Comparison of ENCODE assay signal across 29 cellular contexts in genomic region chr3:121624147-121624852, GRCh38. TPM values are rescaled to one million over a fixed set of nuclear protein-coding genes. Genes with fewer than 3 reads are reported as not detected.
A peak's percentile ranks its signal among the peaks of the same experiment; 100 is the strongest.
DNase-seq lines count a peak whose midpoint lies in the region; ATAC-seq and TF ChIP-seq lines count a peak whose summit lies in the region.
"Had no signal": no experiment of that assay in that cellular context is flagged by ENCODE, and none has a peak within 500 bp of the region (broad histone marks: within the 10 kb centered on the region; RNA-seq: fewer than 3 reads in every experiment).

No MANE protein-coding gene starts in this region.

- in situ Hi-C loops in gastrocnemius medialis (cut with MboI; ENCODE audit: low sequenced_read_pairs in 4 of 4): no loop called here

- peaks cover 13 to 30% of the 10 kb centered on the region in 2 donors for H3K4me1 ChIP-seq in gastrocnemius medialis
- H3K4me1 ChIP-seq: BLaER1 treated with 17β-estradiol and CSF1 and Interleukin-3, amounts not matched to agents 10 nM and 100 nM; right lobe of liver; tibial artery had no signal

- peak overlapping the region; percentile 38 to 75 (median 66) for H3K27ac ChIP-seq in gastrocnemius medialis
- H3K27ac ChIP-seq: 22Rv1; BLaER1 treated with 17β-estradiol and CSF1 and Interleukin-3, amounts not matched to agents 10 nM and 100 nM; epithelial cell of prostate; right lobe of liver; tibial artery had no signal

- intact Hi-C loops in left cardiac atrium (cut with DNase I) (no loop called here), gastrocnemius medialis (cut with DNase I; ENCODE audit: low total_unique reads) (no loop called here)

- no peaks in the 10 kb centered on the region for H3K9me3 ChIP-seq in gastrocnemius medialis
- H3K9me3 ChIP-seq: BLaER1 treated with 17β-estradiol and CSF1 and Interleukin-3, amounts not matched to agents 10 nM and 100 nM; right lobe of liver; tibial artery had no signal

- TF ChIP-seq POLR2A in gastrocnemius medialis (IDR thresholded peaks at IDR 0.05): no peak

- ATAC-seq in left cardiac atrium: peak; percentile 36 to 54
- ATAC-seq in gastrocnemius medialis: peak; percentile 48 to 62
- no peak for ATAC-seq in GM18517 (IDR thresholded peaks at IDR 0.05; ENCODE audit: unreplicated experiment)
- ATAC-seq in HG03025 (IDR thresholded peaks at IDR 0.05; ENCODE audit: low FRiP score, unreplicated experiment): no peak
- ATAC-seq: GM12878, right lobe of liver, SK-N-SH treated with all-trans-retinoic acid at 6 μM for 48 hours had no signal

- DNase-seq in NCI-H1417 (lab: John Stamatoyannopoulos, UW) (peak; percentile 38 to 81 (median 67)), NCI-H1417 treated with DMSO at 0.1 percent for 48 hours (lab: John Stamatoyannopoulos, UW) (no peak), NCI-H345 treated with DMSO at 0.1 percent for 48 hours (lab: John Stamatoyannopoulos, UW; ENCODE audit: unreplicated experiment) (peak; percentile 1), left cardiac atrium (no peak), gastrocnemius medialis (no peak), NCI-H2196 treated with DMSO at 0.1 percent for 48 hours (lab: John Stamatoyannopoulos, UW; ENCODE audit: unreplicated experiment) (no peak)
- DNase-seq: activated CD4-positive, CD25-positive, alpha-beta regulatory T cell; activated T-cell treated with anti-CD3 and anti-CD28 coated beads, Interleukin-2, amount 50 U/mL, for 24 hours; central memory CD4-positive, alpha-beta T cell; cortex of kidney; DMS153; effector memory CD4-positive, alpha-beta T cell; H7; NCI-H1048; NCI-H2029; right lobe of liver; stimulated activated CD4-positive, alpha-beta T cell treated with anti-CD3 and anti-CD28 coated beads, Interleukin-4, amount 100 ng/mL, for 24 hours; tibial artery had no signal

- H3K4me3 ChIP-seq in gastrocnemius medialis: no peak overlapping the region
- H3K4me3 ChIP-seq: BLaER1 treated with 17β-estradiol and CSF1 and Interleukin-3, amounts not matched to agents 10 nM and 100 nM; GM12878; right lobe of liver; tibial artery had no signal

- TF ChIP-seq CTCF in gastrocnemius medialis (IDR thresholded peaks at IDR 0.05 in 4 of 5, conservative IDR thresholded peaks at IDR 0.05 in 1 of 5): no peak

- H3K27me3 ChIP-seq in gastrocnemius medialis: no peaks in the 10 kb centered on the region
- H3K27me3 ChIP-seq: BLaER1 treated with 17β-estradiol and CSF1 and Interleukin-3, amounts not matched to agents 10 nM and 100 nM; right lobe of liver; tibial artery had no signal

- H3K36me3 ChIP-seq in gastrocnemius medialis: peaks cover 0 to 27% of the 10 kb centered on the region in 2 donors
- H3K36me3 ChIP-seq: right lobe of liver, tibial artery had no signal

RNA-seq across cellular contexts. Expression of gene FBXO40, which starts 31.1 kb away (rescaled TPM):
- 100 to 1,000 TPM; 116 to 146 TPM for total RNA-seq in left cardiac atrium
- 10 to 100 TPM in 3 of 4 donors, 1 to 10 TPM in 1; 7.2 to 40.8 (median 28.7) TPM for total RNA-seq in gastrocnemius medialis
- total RNA-seq: glomerular endothelial cell, GM12878, lower leg skin, NCI-H460 had no signal

RNA-seq across cellular contexts. Expression of gene HCLS1, which starts 36.4 kb away (rescaled TPM):
- total RNA-seq in left cardiac atrium (10 to 100 TPM; 24.2 to 28.9 TPM), gastrocnemius medialis (10 to 100 TPM in 1 of 4 donors, 1 to 10 TPM in 3; 6.6 to 15.3 (median 7.8) TPM)
- total RNA-seq: myocyte had no signal

RNA-seq across cellular contexts. Expression of gene ARGFX, which starts 56.6 kb away (rescaled TPM):
- total RNA-seq in left cardiac atrium: not detected
- not detected for total RNA-seq in gastrocnemius medialis
- total RNA-seq: glomerular endothelial cell, GM12878, H7, lower leg skin, myocyte, NCI-H460, right lobe of liver had no signal

Comparison
In these comparisons a context has a peak if more than half of its experiments do, and no peak if none do; other contexts are left out.
1. DNase-seq: peak in NCI-H1417 (3 of 3) and NCI-H345 treated with DMSO at 0.1 percent for 48 hours (single experiment); none in NCI-H1417 treated with DMSO at 0.1 percent for 48 hours (single experiment), left cardiac atrium (single experiment), gastrocnemius medialis (0 of 2) and NCI-H2196 treated with DMSO at 0.1 percent for 48 hours (single experiment).
2. ATAC-seq: peak in left cardiac atrium (2 of 2) and gastrocnemius medialis (2 of 2); none in GM18517 (single experiment) and HG03025 (single experiment).